ENCODE assay signal across 30 cellular contexts in genomic region chr20:53813728-53814459, GRCh38.
DNase-seq lines count a peak whose midpoint lies in the region; ATAC-seq, FAIRE-seq and TF ChIP-seq lines count a peak whose summit lies in the region.
"Had no signal": no experiment of that assay in that cellular context is flagged by ENCODE, and none has a peak within 500 bp of the region (broad histone marks: within the 10 kb centered on the region; RNA-seq: fewer than 3 reads in every experiment).

No MANE protein-coding gene starts in this region.

- no peaks in the 10 kb centered on the region for H3K27me3 ChIP-seq in astrocyte (ENCODE audit: insufficient read depth, low read length)
- no peaks in the 10 kb centered on the region for H3K27me3 ChIP-seq in neural progenitor cell
- H3K27me3 ChIP-seq: colonic mucosa, esophagus muscularis mucosa, foreskin keratinocyte, heart right ventricle, right atrium auricular region, suprapubic skin had no signal

- peaks cover 8% of the 10 kb centered on the region for H3F3A ChIP-seq in neural progenitor cell (ENCODE audit: low read depth)

- H3K27ac Mint-ChIP-seq in astrocyte (ENCODE audit: unreplicated experiment) (no peak overlapping the region), neural progenitor cell (no peak overlapping the region)
- H3K27ac Mint-ChIP-seq: activated T-helper 1 cell treated with anti-CD3 and anti-CD28 coated beads, Interleukin-12 subunit alpha, Interleukin-12 subunit beta, Interleukin-2, Interleukin-4 antibody, amounts not matched to agents 30 ng/mL and 10 ng/mL and 1 ng/mL, durations not matched to agents 14 hours and 24 hours and 36 hours had no signal

- no peak overlapping the region for H3K4me3 ChIP-seq in astrocyte (ENCODE audit: insufficient read depth, low read depth, low read length)
- H3K4me3 ChIP-seq in neural progenitor cell, result no peak overlapping the region
- H3K4me3 ChIP-seq: colonic mucosa, esophagus muscularis mucosa, heart right ventricle, mucosa of descending colon, right atrium auricular region, suprapubic skin had no signal

- H3K27me3 Mint-ChIP-seq in astrocyte (ENCODE audit: low read depth, unreplicated experiment), result no peaks in the 10 kb centered on the region
- H3K27me3 Mint-ChIP-seq in neural progenitor cell (ENCODE audit: insufficient read depth, low read depth), result peaks cover 2% of the 10 kb centered on the region

- H3K4me2 ChIP-seq in astrocyte (ENCODE audit: low read length), result no peak overlapping the region
- H3K4me2 ChIP-seq in neural progenitor cell, result peak overlapping the region; percentile 29

- H3K36me3 ChIP-seq in astrocyte (ENCODE audit: insufficient read depth, low read length) (no peaks in the 10 kb centered on the region), neural progenitor cell (no peaks in the 10 kb centered on the region)
- H3K36me3 ChIP-seq: colonic mucosa, esophagus muscularis mucosa, heart right ventricle, right atrium auricular region, suprapubic skin had no signal

- H3K36me3 Mint-ChIP-seq in astrocyte (ENCODE audit: low read depth, unreplicated experiment), result no peaks in the 10 kb centered on the region
- no peaks in the 10 kb centered on the region for H3K36me3 Mint-ChIP-seq in neural progenitor cell

- no peak overlapping the region for H3K9ac ChIP-seq in astrocyte (ENCODE audit: low read length)
- no peak overlapping the region for H3K9ac ChIP-seq in neural progenitor cell
- H3K9ac ChIP-seq: parathyroid adenoma had no signal

- H3K4me1 Mint-ChIP-seq in astrocyte (ENCODE audit: low read depth, unreplicated experiment) (no peaks in the 10 kb centered on the region), neural progenitor cell (peaks cover 15% of the 10 kb centered on the region)

- peak; percentile 72 for ATAC-seq in GM18867 (IDR thresholded peaks at IDR 0.05; ENCODE audit: unreplicated experiment)
- no peak for ATAC-seq in HG02973 (IDR thresholded peaks at IDR 0.05; ENCODE audit: unreplicated experiment)
- ATAC-seq in HG03354 (IDR thresholded peaks at IDR 0.05; ENCODE audit: poor library complexity, severe bottlenecking, unreplicated experiment), result no peak
- ATAC-seq: foreskin keratinocyte, heart right ventricle, mucosa of descending colon had no signal

- H3K4me3 Mint-ChIP-seq in astrocyte (ENCODE audit: unreplicated experiment) (no peak overlapping the region), neural progenitor cell (no peak overlapping the region)
- H3K4me3 Mint-ChIP-seq: activated T-helper 1 cell treated with anti-CD3 and anti-CD28 coated beads, Interleukin-12 subunit alpha, Interleukin-12 subunit beta, Interleukin-2, Interleukin-4 antibody, amounts not matched to agents 30 ng/mL and 10 ng/mL and 1 ng/mL, durations not matched to agents 14 hours and 24 hours and 36 hours; neural crest cell had no signal

- intact Hi-C loops in posterior cingulate gyrus (cut with DNase I), result no loop called here

- H2AFZ ChIP-seq in astrocyte (ENCODE audit: low read depth, low read length) (peak overlapping the region; percentile 17), neural progenitor cell (replicated peaks) (no peak overlapping the region)
- H2AFZ ChIP-seq: parathyroid adenoma had no signal

- TF ChIP-seq CTCF in astrocyte (IDR thresholded peaks at IDR 0.05; ENCODE audit: insufficient read depth, low read depth, low read length) (no peak), neural progenitor cell (IDR thresholded peaks at IDR 0.05) (no peak)

- no peaks in the 10 kb centered on the region for H3K9me3 ChIP-seq in astrocyte (ENCODE audit: insufficient read depth, low read depth, low read length)
- no peaks in the 10 kb centered on the region for H3K9me3 ChIP-seq in neural progenitor cell (ENCODE audit: low read depth)
- H3K9me3 ChIP-seq: colonic mucosa, mucosa of descending colon, suprapubic skin had no signal

- H3K4me1 ChIP-seq in astrocyte (ENCODE audit: insufficient read depth, low read length) (no peaks in the 10 kb centered on the region), neural progenitor cell (peaks cover 31% of the 10 kb centered on the region)
- H3K4me1 ChIP-seq: colonic mucosa, esophagus muscularis mucosa, heart right ventricle, parathyroid adenoma, right atrium auricular region had no signal

- DNase-seq in HTR-8/SVneo (ENCODE audit: insufficient read length, low spot score) (no peak), astrocyte (ENCODE audit: low read depth) (no peak), neural progenitor cell (ENCODE audit: low spot score) (no peak), posterior cingulate gyrus (no peak)
- DNase-seq: activated CD4-positive, alpha-beta T cell treated with anti-CD3 and anti-CD28 coated beads for 48 hours; activated naive CD4-positive, alpha-beta T cell treated with anti-CD3 and anti-CD28 coated beads, Interleukin-2, amount 50 U/mL, for 16 hours; colonic mucosa; effector CD8-positive, alpha-beta T cell; foreskin keratinocyte; H7; heart right ventricle; mucosa of descending colon; NCI-H1048; NCI-H187; NCI-H2171; NCI-H510A; SHP77 treated with DMSO at 0.1 percent for 48 hours; stimulated activated CD4-positive, alpha-beta T cell treated with anti-CD3 and anti-CD28 coated beads, Interleukin-2, amount 100 ng/mL, for 24 hours had no signal

- H3K79me2 ChIP-seq in astrocyte (ENCODE audit: insufficient read depth, low read length) (no peaks in the 10 kb centered on the region), neural progenitor cell (ENCODE audit: low read depth) (no peaks in the 10 kb centered on the region)
- H3K79me2 ChIP-seq: parathyroid adenoma had no signal

- FAIRE-seq in HTR-8/SVneo (lab: Jason Lieb, UNC), result peak; percentile 95
- no peak for FAIRE-seq in astrocyte (lab: Jason Lieb, UNC)
- FAIRE-seq: bronchial epithelial cell, GM12892 had no signal

- H3K9me3 Mint-ChIP-seq in astrocyte (ENCODE audit: unreplicated experiment), result peaks cover 2% of the 10 kb centered on the region
- H3K9me3 Mint-ChIP-seq in neural progenitor cell, result peaks cover 11% of the 10 kb centered on the region
- H3K9me3 Mint-ChIP-seq: neural crest cell had no signal

- H3K27ac ChIP-seq in astrocyte (ENCODE audit: low read depth, low read length) (no peak overlapping the region), neural progenitor cell (peak overlapping the region; percentile 8)
- H3K27ac ChIP-seq: colonic mucosa, esophagus muscularis mucosa, foreskin keratinocyte, HL-60, parathyroid adenoma, right atrium auricular region, suprapubic skin had no signal

- H4K20me1 ChIP-seq in astrocyte (ENCODE audit: insufficient read depth, low read length), result no peaks in the 10 kb centered on the region
- no peaks in the 10 kb centered on the region for H4K20me1 ChIP-seq in neural progenitor cell (ENCODE audit: low read depth)
